11 cellular contexts compared by ENCODE assay signal in genomic region chr2:227598835-227599503, GRCh38. TPM values are rescaled to one million over a fixed set of nuclear protein-coding genes. Genes with fewer than 3 reads are reported as not detected.
A peak's percentile ranks its signal among the peaks of the same experiment; 100 is the strongest.
DNase-seq lines count a peak whose midpoint lies in the region; ATAC-seq and TF ChIP-seq lines count a peak whose summit lies in the region.
"Not testable (repeated sequence)": the region's sequence is repeated elsewhere in the genome, so short reads cannot be mapped to it uniquely, and the experiment has no call there.
"Had no signal": no experiment of that assay in that cellular context is flagged by ENCODE, and none has a peak within 500 bp of the region (broad histone marks: within the 10 kb centered on the region; RNA-seq: fewer than 3 reads in every experiment).

SCYGR2 (plus strand) TSS chr2:227598893; CDS start chr2:227598893, 0 bp downstream.

- not testable (repeated sequence) for H4K91ac ChIP-seq in mesenchymal stem cell (ENCODE audit: low read length)

- 89 to 94% methylated on average over 1 to 13 of the region's 16 CpGs for WGBS in endodermal cell (ENCODE audit: insufficient coverage in 1 of 2, insufficient read length in 1 of 2), 2 experiments
- WGBS in mesenchymal stem cell: 88% methylated on average over 9 of the region's 16 CpGs

- not testable (repeated sequence) for H2AK5ac ChIP-seq in mesenchymal stem cell (ENCODE audit: low read length, severe bottlenecking)

- H3K14ac ChIP-seq in mesenchymal stem cell (ENCODE audit: low read length in 2 of 2): peak within 1 kb of the TSS in 1 of 2 experiments; percentile 75

- not testable (repeated sequence) for H2BK120ac ChIP-seq in mesenchymal stem cell (ENCODE audit: low read depth, low read length)

- H2AFZ ChIP-seq in GM23338 (peak within 1 kb of the TSS; percentile 53), mesenchymal stem cell (ENCODE audit: low read depth, low read length) (peak within 1 kb of the TSS; percentile 31)
- H2AFZ ChIP-seq in PC-9; neural progenitor cell (replicated peaks): not testable (repeated sequence)

- H3K27ac Mint-ChIP-seq in GM23338: not testable (repeated sequence)
- H3K27ac Mint-ChIP-seq in endodermal cell (peak within 1 kb of the TSS; percentile 79), neural progenitor cell (peak within 1 kb of the TSS; percentile 46)

- H3K4me1 ChIP-seq in GM23338 (ENCODE audit: insufficient read depth) (peaks cover 10% of the 10 kb centered on the region; the same call in 1 of the 2 replicates), adipocyte (ENCODE audit: control insufficient read depth, insufficient read depth, low read length) (peaks cover 18% of the 10 kb centered on the region)
- not testable (repeated sequence) for H3K4me1 ChIP-seq in PC-9 (replicated peaks; ENCODE audit: insufficient read depth); endodermal cell (ENCODE audit: control insufficient read depth, insufficient read depth, low read length); mesenchymal stem cell (ENCODE audit: control insufficient read depth, insufficient read depth, low read depth, low read length); neural progenitor cell

- H3K79me2 ChIP-seq in GM23338 (replicated peaks; ENCODE audit: insufficient read depth); PC-9 (ENCODE audit: low read depth); neural progenitor cell (ENCODE audit: low read depth): not testable (repeated sequence)

- CTCF ChIA-PET in PC-9 (lab: Charles Lee): interaction anchor here (0.6 kb wide), 1 partner anchor 28 kb away, joined by 3 read pairs; no protein-coding TSS in a partner anchor

- H3K18ac ChIP-seq in mesenchymal stem cell (ENCODE audit: low read depth in 1 of 2, low read length in 2 of 2): not testable (repeated sequence)

- not testable (repeated sequence) for H2BK15ac ChIP-seq in mesenchymal stem cell (ENCODE audit: low read depth, poor library complexity, severe bottlenecking)

- peak within 1 kb of the TSS; percentile 53 for H3K9ac ChIP-seq in adipocyte (ENCODE audit: low read length)
- H3K9ac ChIP-seq in endodermal cell (ENCODE audit: extremely low read depth, low read length, poor library complexity, severe bottlenecking); mesenchymal stem cell (ENCODE audit: low read length); neural progenitor cell: not testable (repeated sequence)

- not testable (repeated sequence) for H3K27me3 ChIP-seq in GM23338 (ENCODE audit: insufficient read depth); PC-9 (ENCODE audit: insufficient read depth, low read depth); adipocyte (replicated peaks; ENCODE audit: control insufficient read depth, insufficient read depth, low read length); endodermal cell (ENCODE audit: control insufficient read depth, insufficient read depth, low read length, poor library complexity, severe bottlenecking); mesenchymal stem cell (ENCODE audit: control insufficient read depth in 1 of 2, insufficient read depth in 1 of 2, low read length in 2 of 2); neural progenitor cell

- not testable (repeated sequence) for H3K27ac ChIP-seq in GM23338 (ENCODE audit: low read depth); endodermal cell (ENCODE audit: low read depth, low read length); mesenchymal stem cell (ENCODE audit: low read length, poor library complexity, severe bottlenecking); neural progenitor cell
- H3K27ac ChIP-seq in PC-9: 0 out of 2 replicates have a peak within 1 kb of the TSS, but pooled peaks have one; percentile 7

- not testable (repeated sequence) for H3K36me3 ChIP-seq in GM23338 (ENCODE audit: insufficient read depth); PC-9 (ENCODE audit: low read depth); adipocyte (ENCODE audit: control insufficient read depth, insufficient read depth, low read length, severe bottlenecking); endodermal cell (ENCODE audit: control insufficient read depth, insufficient read depth, low read length); mesenchymal stem cell (ENCODE audit: control insufficient read depth in 1 of 2, insufficient read depth in 2 of 2, low read depth in 1 of 2, low read length in 2 of 2); neural progenitor cell

- intact Hi-C loops in PC-9 (cut with micrococcal nuclease; ENCODE audit: unreplicated experiment): not testable (repeated sequence)

- H3K4me3 Mint-ChIP-seq in GM23338, endodermal cell, neural progenitor cell: not testable (repeated sequence)

- not testable (repeated sequence) for H3K4ac ChIP-seq in mesenchymal stem cell (ENCODE audit: low read depth in 1 of 2, low read length in 2 of 2)

- not testable (repeated sequence) for H3F3A ChIP-seq in GM23338 (replicated peaks; ENCODE audit: low read depth); PC-9 (ENCODE audit: insufficient read depth, low read depth); neural progenitor cell (ENCODE audit: low read depth)

- not testable (repeated sequence) for DNase-seq in GM23338 (ENCODE audit: low spot score); PC-9; adipocyte (ENCODE audit: low read depth); endodermal cell; mesenchymal stem cell; neural progenitor cell (ENCODE audit: low spot score)
- DNase-seq in retina: peak; percentile 17

- H3K9me3 Mint-ChIP-seq in GM23338, endodermal cell, neural progenitor cell: not testable (repeated sequence)

- not testable (repeated sequence) for H3K4me3 ChIP-seq in GM23338; PC-9; adipocyte (ENCODE audit: low read length); endodermal cell (ENCODE audit: low read length); mesenchymal stem cell (ENCODE audit: insufficient read depth in 1 of 2, low read depth in 1 of 2, low read length in 2 of 2); neural progenitor cell

- H3K9me2 ChIP-seq in GM23338 (ENCODE audit: insufficient read depth); PC-9 (ENCODE audit: insufficient read depth): not testable (repeated sequence)

- H2BK12ac ChIP-seq in mesenchymal stem cell (ENCODE audit: low read length in 2 of 2): not testable (repeated sequence)

- H4K8ac ChIP-seq in mesenchymal stem cell (ENCODE audit: low read length): not testable (repeated sequence)

- BruUV-seq in PC-9 (replicated peaks; lab: Mats Ljungman, UMichigan): not testable (repeated sequence)

- not testable (repeated sequence) for TF ChIP-seq CTCF in GM23338 (conservative IDR thresholded peaks at IDR 0.05; ENCODE audit: low read depth in 2 of 2); PC-9 (conservative IDR thresholded peaks at IDR 0.05); endodermal cell (conservative IDR thresholded peaks at IDR 0.05); neural progenitor cell (IDR thresholded peaks at IDR 0.05)

- not testable (repeated sequence) for H3K4me2 ChIP-seq in GM23338; mesenchymal stem cell (ENCODE audit: low read length, poor library complexity, severe bottlenecking); neural progenitor cell
- H3K4me2 ChIP-seq in PC-9: peak within 1 kb of the TSS; percentile 5

- H3K27me3 Mint-ChIP-seq in GM23338 (ENCODE audit: insufficient read depth, low read depth, poor library complexity); endodermal cell (ENCODE audit: insufficient read depth); neural progenitor cell (ENCODE audit: insufficient read depth, low read depth): not testable (repeated sequence)

- H2BK5ac ChIP-seq in mesenchymal stem cell (ENCODE audit: low read depth, low read length, poor library complexity, severe bottlenecking): not testable (repeated sequence)

- peaks cover 14% of the 10 kb centered on the region; the same call in 2 of the 3 replicates for H3K4me1 Mint-ChIP-seq in GM23338
- H3K4me1 Mint-ChIP-seq in endodermal cell, neural progenitor cell: not testable (repeated sequence)

- H3K79me1 ChIP-seq in mesenchymal stem cell (replicated peaks; ENCODE audit: low read length, poor library complexity, severe bottlenecking): not testable (repeated sequence)

- ATAC-seq in GM23338: not testable (repeated sequence)

- H4K20me1 ChIP-seq in GM23338 (replicated peaks; ENCODE audit: insufficient read depth); PC-9 (ENCODE audit: insufficient read depth); neural progenitor cell (ENCODE audit: low read depth): not testable (repeated sequence)

- not testable (repeated sequence) for H3K9me3 ChIP-seq in PC-9 (ENCODE audit: insufficient read depth, low read depth); adipocyte (ENCODE audit: control insufficient read depth, low read length); endodermal cell (ENCODE audit: control insufficient read depth, low read length); mesenchymal stem cell (ENCODE audit: control insufficient read depth, low read length); neural progenitor cell (ENCODE audit: low read depth)

- POLR2A ChIA-PET in PC-9 (lab: Charles Lee; ENCODE audit: unreplicated experiment): not testable (repeated sequence)

- not testable (repeated sequence) for H3K36me3 Mint-ChIP-seq in GM23338 (ENCODE audit: low read depth); endodermal cell (ENCODE audit: low read depth); neural progenitor cell

- not testable (repeated sequence) for H3K23ac ChIP-seq in mesenchymal stem cell (ENCODE audit: low read length in 2 of 2)

RNA-seq across cellular contexts. Expression of gene SCYGR2, which starts in this region (rescaled TPM):
- not detected in 2 replicates for total RNA-seq in GM23338 (2014; rRNA removed; shearing (Covaris generic))
- polyA plus RNA-seq in GM23338 (2016; fragmentation: Nextera tagmentation; extraction: Ambion mirVana): not detected in 2 replicates
- total RNA-seq in PC-9 (2021) (not detected in 2 replicates), endodermal cell (not detected), neural progenitor cell (ENCODE audit: low replicate concordance) (not detected in 2 replicates)
- not detected for polyA plus RNA-seq in endodermal cell (2013, experiment 1 of 2)
- polyA plus RNA-seq in endodermal cell (2013, experiment 2 of 2): not detected
- polyA plus RNA-seq in mesenchymal stem cell (2013, experiment 1 of 2): not detected
- polyA plus RNA-seq in mesenchymal stem cell (2013, experiment 2 of 2): not detected
- total RNA-seq: CD4-positive, alpha-beta T cell; Daoy; H9 had no signal
- polyA plus RNA-seq: BJ had no signal
